29 cellular contexts compared by ENCODE assay signal in genomic region chr11:112274007-112274783, GRCh38. TPM values are rescaled to one million over a fixed set of nuclear protein-coding genes. Genes with fewer than 3 reads are reported as not detected.
"Had no signal": no experiment of that assay in that cellular context is flagged by ENCODE, and none has a peak within 500 bp of the region (broad histone marks: within the 10 kb centered on the region; RNA-seq: fewer than 3 reads in every experiment).

No MANE protein-coding gene starts in this region.

- DNase-seq: activated CD4-positive, alpha-beta memory T cell treated with anti-CD3 and anti-CD28 coated beads, Interleukin-2, amount 10 ng/mL, durations not matched to agents 7 days and 5 days; activated CD4-positive, CD25-positive, alpha-beta regulatory T cell; activated CD8-positive, alpha-beta memory T cell treated with anti-CD3 and anti-CD28 coated beads, Interleukin-2, amount 50 U/mL, for 48 hours; activated naive CD4-positive, alpha-beta T cell treated with anti-CD3 and anti-CD28 coated beads, Interleukin-2, amount 50 U/mL, for 16 hours; activated T-cell treated with anti-CD3 and anti-CD28 coated beads, Interleukin-2, amount 50 U/mL, for 1 hour; amniotic stem cell; MV-4-11; NCI-H1092 treated with DMSO at 0.1 percent for 48 hours; NCI-H1417 treated with DMSO at 0.1 percent for 48 hours; NCI-H1694; NCI-H2029; NCI-H2107; NCI-H2171 treated with DMSO at 0.1 percent for 48 hours; NCI-H226; NCI-H526; Peyer's patch; Right ventricle myocardium superior; SJCRH30; SK-N-SH; T-helper 1 cell had no signal

- H3K4me1 ChIP-seq: Peyer's patch, SJCRH30 had no signal

- H3K27ac ChIP-seq: KMS-11, Peyer's patch, RWPE1, SJCRH30, VCaP had no signal

- H3K27ac Mint-ChIP-seq: activated CD4-positive, alpha-beta memory T cell treated with anti-CD3 and anti-CD28 coated beads, Interleukin-2, amount 10 ng/mL, durations not matched to agents 7 days and 5 days; brain had no signal

- H3K9me3 ChIP-seq: Peyer's patch, SJCRH30, SK-N-SH had no signal

- H3K27me3 ChIP-seq: Peyer's patch, SJCRH30 had no signal

- H3K36me3 Mint-ChIP-seq: brain had no signal

- H3K4me1 Mint-ChIP-seq: brain; central memory CD8-positive, alpha-beta T cell had no signal

- H3K4me3 ChIP-seq: Peyer's patch, SJCRH30 had no signal

- H3K36me3 ChIP-seq: Peyer's patch, SJCRH30 had no signal

- H3K4me2 ChIP-seq: KMS-11, SK-N-SH had no signal

- H3K9ac ChIP-seq: KMS-11, SK-N-SH had no signal

- H3K9me3 Mint-ChIP-seq: activated CD4-positive, alpha-beta memory T cell treated with anti-CD3 and anti-CD28 coated beads, Interleukin-2, amount 10 ng/mL, durations not matched to agents 7 days and 5 days; brain; central memory CD8-positive, alpha-beta T cell had no signal

- H3K4me3 Mint-ChIP-seq: activated CD4-positive, alpha-beta memory T cell treated with anti-CD3 and anti-CD28 coated beads, Interleukin-2, amount 10 ng/mL, durations not matched to agents 7 days and 5 days; brain; central memory CD8-positive, alpha-beta T cell had no signal

- H3K27me3 Mint-ChIP-seq: central memory CD8-positive, alpha-beta T cell had no signal

RNA-seq across cellular contexts. Expression of gene PLET1, which starts 13.5 kb away (rescaled TPM):
- total RNA-seq: activated CD4-positive, alpha-beta memory T cell treated with anti-CD3 and anti-CD28 coated beads, Interleukin-2, amount 10 ng/mL, durations not matched to agents 7 days and 5 days; astrocyte; MCF 10A; NCI-H460; Peyer's patch; Right ventricle myocardium superior; SJCRH30; T-helper 2 cell treated with Interferon-gamma antibody and Interleukin-4, amounts not matched to agents 100 ng/mL and 5 ng/mL, for 36 hours had no signal
- polyA plus RNA-seq: SK-N-SH had no signal
